ENCODE assay signal across 8 cellular contexts in genomic region chr3:149808209-149808829, GRCh38. TPM values are rescaled to one million over a fixed set of nuclear protein-coding genes. Genes with fewer than 3 reads are reported as not detected.
DNase-seq lines count a peak whose midpoint lies in the region; ATAC-seq, FAIRE-seq and TF ChIP-seq lines count a peak whose summit lies in the region.

No MANE protein-coding gene starts in this region.

- no peak overlapping the region for H3K4me3 ChIP-seq in AG04449 (ENCODE audit: low read depth, low read length)

- POLR2A ChIA-PET in AG04449 (lab: Yijun Ruan, JAX), result interaction anchor here (0.5 to 1.0 kb wide), 3 partner anchors 26 to 307 kb away, joined by 3 read pairs; partner anchors contain the start of gene WWTR1

- peak; percentile 84 for FAIRE-seq in GM19239 (lab: Jason Lieb, UNC)

- H3K27ac ChIP-seq in VCaP, result no peak overlapping the region

- peak; percentile 79 for TF ChIP-seq CTCF in AG04449 (IDR thresholded peaks at IDR 0.05; ENCODE audit: insufficient read depth, low read length, missing control alignments)
- TF ChIP-seq CTCF in VCaP (conservative IDR thresholded peaks at IDR 0.05), result peak; percentile 93

- CTCF ChIA-PET in AG04449 (lab: Yijun Ruan, JAX), result interaction anchor here (0.6 to 3.6 kb wide), 56 partner anchors 8 to 854 kb away, joined by 3 to 369 read pairs (median 5); partner anchors contain the start of gene COMMD2

- intact Hi-C loops in left colon (cut with DNase I, micrococcal nuclease), result no loop called here

- DNase-seq in AG04449 (ENCODE audit: low read depth, low spot score) (no peak), GM19239 (ENCODE audit: insufficient read length, low spot score) (peak; percentile 23), NCI-H2196 treated with DMSO at 0.1 percent for 48 hours (lab: John Stamatoyannopoulos, UW; ENCODE audit: unreplicated experiment) (peak; percentile 73), left colon (peak; percentile 51 to 72)
- peak; percentile 18 for DNase-seq in central memory CD4-positive, alpha-beta T cell
- peak; percentile 30 to 39 for DNase-seq in stimulated activated CD4-positive, alpha-beta T cell treated with anti-CD3 and anti-CD28 coated beads, Interleukin-4, amount 100 ng/mL, for 48 hours (ENCODE audit: low read depth in 2 of 2)

- ATAC-seq in left colon (no peak), GM19455 (IDR thresholded peaks at IDR 0.05; ENCODE audit: unreplicated experiment) (no peak)

RNA-seq across cellular contexts. Expression of gene RNF13, which starts 4.7 kb away (rescaled TPM):
- 10 to 100 TPM; 47.5 to 61.7 TPM for total RNA-seq in left colon

RNA-seq across cellular contexts. Expression of gene ANKUB1, which starts 16.0 kb away (rescaled TPM):
- not detected for total RNA-seq in left colon

RNA-seq across cellular contexts. Expression of gene COMMD2, which starts 56.0 kb away (rescaled TPM):
- 10 to 100 TPM; 25.5 to 27.5 TPM for total RNA-seq in left colon
